In genomic region chr5:15261279-15261668, GRCh38 we compare ENCODE assay signal across 15 cellular contexts.
"Had no signal": no experiment of that assay in that cellular context is flagged by ENCODE, and none has a peak within 500 bp of the region (broad histone marks: within the 10 kb centered on the region; RNA-seq: fewer than 3 reads in every experiment).

No MANE protein-coding gene starts in this region.

- H3K9me3 ChIP-seq: upper lobe of right lung had no signal

- H3K9me3 Mint-ChIP-seq: endodermal cell, WTC11 had no signal

- H3K27me3 Mint-ChIP-seq: activated naive CD8-positive, alpha-beta T cell treated with anti-CD3 and anti-CD28 coated beads for 36 hours; naive B cell had no signal

- DNase-seq: activated CD4-positive, alpha-beta T cell treated with anti-CD3 and anti-CD28 coated beads for 4 hours; activated CD8-positive, alpha-beta memory T cell treated with anti-CD3 and anti-CD28 coated beads, Interleukin-2, amount 50 U/mL, for 48 hours; activated CD8-positive, alpha-beta T cell treated with anti-CD3 and anti-CD28 coated beads, Interleukin-2, amount 10 ng/mL, durations not matched to agents 7 days and 5 days; activated gamma-delta T cell treated with Interleukin-2 at 50 U/mL for 16 hours; activated naive CD8-positive, alpha-beta T cell treated with anti-CD3 and anti-CD28 coated beads for 36 hours; activated T-cell treated with anti-CD3 and anti-CD28 coated beads, Interleukin-2, amount 50 U/mL, for 72 hours; endodermal cell; naive B cell; stimulated activated CD4-positive, alpha-beta T cell treated with anti-CD3 and anti-CD28 coated beads, Interleukin-4, amount 100 ng/mL, for 4 hours; stimulated activated CD8-positive, alpha-beta memory T cell treated with anti-CD3 and anti-CD28 coated beads, Interleukin-4, amount 100 ng/mL, for 48 hours; stimulated activated naive CD4-positive, alpha-beta T cell treated with Interleukin-2 at 50 U/mL for 16 hours; T-helper 2 cell; upper lobe of right lung had no signal

- H3K27ac ChIP-seq: upper lobe of right lung had no signal

- H3K27ac Mint-ChIP-seq: activated CD8-positive, alpha-beta T cell treated with anti-CD3 and anti-CD28 coated beads, Interleukin-2, amount 10 ng/mL, durations not matched to agents 7 days and 5 days; activated naive CD8-positive, alpha-beta T cell treated with anti-CD3 and anti-CD28 coated beads for 36 hours; activated T-cell treated with anti-CD3 and anti-CD28 coated beads, Interleukin-2, amount 50 U/mL, for 72 hours; endodermal cell; naive B cell; WTC11 had no signal

- H3K4me1 ChIP-seq: upper lobe of right lung had no signal

- H3K36me3 ChIP-seq: upper lobe of right lung had no signal

- H3K4me3 Mint-ChIP-seq: activated CD8-positive, alpha-beta T cell treated with anti-CD3 and anti-CD28 coated beads, Interleukin-2, amount 10 ng/mL, durations not matched to agents 7 days and 5 days; activated naive CD8-positive, alpha-beta T cell treated with anti-CD3 and anti-CD28 coated beads for 36 hours; activated T-cell treated with anti-CD3 and anti-CD28 coated beads, Interleukin-2, amount 50 U/mL, for 72 hours; endodermal cell; naive B cell; WTC11 had no signal

- H3K27me3 ChIP-seq: upper lobe of right lung had no signal

- H3K4me3 ChIP-seq: smooth muscle cell, upper lobe of right lung had no signal

- H3K36me3 Mint-ChIP-seq: activated naive CD8-positive, alpha-beta T cell treated with anti-CD3 and anti-CD28 coated beads for 36 hours; naive B cell; WTC11 had no signal

- H3K4me1 Mint-ChIP-seq: activated naive CD8-positive, alpha-beta T cell treated with anti-CD3 and anti-CD28 coated beads for 36 hours; endodermal cell; naive B cell had no signal
